5 cellular contexts compared by ENCODE assay signal in genomic region chr20:48219306-48219705, GRCh38.
"Had no signal": no experiment of that assay in that cellular context is flagged by ENCODE, and none has a peak within 500 bp of the region (broad histone marks: within the 10 kb centered on the region; RNA-seq: fewer than 3 reads in every experiment).

No MANE protein-coding gene starts in this region.

- DNase-seq: IMR-90, KBM-7 had no signal

- H3K27ac ChIP-seq: HL-60 had no signal

- ATAC-seq: HepG2, K562 had no signal

- H3K4me3 ChIP-seq: K562 had no signal
